ENCODE assay signal across 18 cellular contexts in the genomic region with DNA sequence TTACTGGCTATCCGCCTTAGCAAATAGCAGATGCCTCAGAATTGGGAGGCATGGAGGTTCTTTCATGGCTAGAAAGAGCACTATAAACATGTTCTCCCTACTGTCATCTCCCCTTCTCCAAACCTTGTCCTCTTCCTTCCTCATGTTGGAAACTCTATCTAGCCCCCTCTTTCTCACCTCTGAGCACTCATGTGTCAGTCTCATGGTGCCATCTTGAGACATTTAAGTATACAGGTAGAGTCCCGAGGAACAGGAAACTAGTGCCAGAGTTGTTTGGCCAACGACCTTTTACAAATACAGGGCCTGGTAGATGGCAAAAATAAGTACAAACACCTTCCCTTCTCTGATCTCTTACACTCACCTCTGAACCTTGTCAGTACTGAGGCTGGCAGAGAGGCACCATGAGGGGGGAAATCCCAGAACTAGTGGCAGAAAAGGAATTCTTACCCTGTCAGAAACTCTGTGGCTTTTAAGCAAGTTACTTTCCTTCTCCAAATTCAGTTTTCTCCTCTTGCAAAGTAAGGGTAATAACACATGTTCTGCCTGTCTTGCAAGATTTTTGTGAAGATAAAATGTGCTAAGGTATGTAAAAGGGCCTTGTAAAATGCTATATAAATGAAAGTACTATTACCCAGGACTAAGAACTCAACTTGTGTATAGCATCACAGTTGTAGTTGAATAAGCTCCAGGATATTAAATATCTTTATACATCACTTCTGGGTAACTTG.
DNase-seq lines count a peak whose midpoint lies in the region; ATAC-seq, FAIRE-seq and TF ChIP-seq lines count a peak whose summit lies in the region.
"Had no signal": no experiment of that assay in that cellular context is flagged by ENCODE, and none has a peak within 500 bp of the region (broad histone marks: within the 10 kb centered on the region; RNA-seq: fewer than 3 reads in every experiment).

No MANE protein-coding gene starts in this region.

- H4K8ac ChIP-seq in H1 (ENCODE audit: extremely low read depth, insufficient read depth, low read length) = no peak overlapping the region

- H2BK20ac ChIP-seq in H1 (ENCODE audit: low read length) = no peak overlapping the region

- H3K79me2 ChIP-seq in H1 (ENCODE audit: control insufficient read depth in 1 of 2, insufficient read depth in 2 of 2, low read length in 2 of 2) = no peaks in the 10 kb centered on the region

- H3K36me3 ChIP-seq in H1 (ENCODE audit: control insufficient read depth in 2 of 4, insufficient read depth in 4 of 4, low read length in 3 of 4) (no peaks in the 10 kb centered on the region), A673 (ENCODE audit: insufficient read depth, low read length, poor library complexity, severe bottlenecking) (no peaks in the 10 kb centered on the region)
- H3K36me3 ChIP-seq: SJSA1 had no signal

- peaks cover 2% of the 10 kb centered on the region for H3K9me3 Mint-ChIP-seq in neural crest cell

- no peak for ATAC-seq in stimulated activated naive CD8-positive, alpha-beta T cell treated with anti-CD3 and anti-CD28 coated beads, Interleukin-15, Interleukin-2, amounts not matched to agents 100 U/mL and 50 U/mL, for 24 hours
- ATAC-seq in GM18502 (IDR thresholded peaks at IDR 0.05; ENCODE audit: poor library complexity, unreplicated experiment) = no peak
- ATAC-seq: HCT116, K562 had no signal

- no peak overlapping the region for H2BK5ac ChIP-seq in H1 (ENCODE audit: low read depth, low read length)

- WGBS in H1 (ENCODE audit: extremely low coverage in 1 of 2, insufficient coverage in 1 of 2, insufficient read length in 1 of 2, insufficient replicate concordance in 2 of 2, low coverage in 1 of 2, low lambda C conversion rate in 2 of 2, missing lambda C conversion rate in 1 of 2), 2 experiments = 77% methylated on average over 3 of the region's 3 CpGs; no CpG with 5 or more reads in 1 of the 2 experiments

- H3K27me3 ChIP-seq in H1 (replicated peaks in 1 of 4; ENCODE audit: control insufficient read depth in 3 of 4, extremely low read depth in 1 of 4, insufficient read depth in 3 of 4, low read length in 3 of 4) (no peaks in the 10 kb centered on the region; a peak in 1 of 7 replicates), A673 (replicated peaks; ENCODE audit: insufficient read depth, low read depth, low read length, poor library complexity) (peaks cover 6% of the 10 kb centered on the region)

- peak overlapping the region; percentile 93 for H3K27ac Mint-ChIP-seq in neural crest cell (ENCODE audit: unreplicated experiment)

- no peak overlapping the region for H3K23ac ChIP-seq in H1 (ENCODE audit: insufficient read length)

- H3K9me3 ChIP-seq in H1 (ENCODE audit: insufficient read depth in 2 of 2, low read depth in 1 of 2, low read length in 1 of 2) (no peaks in the 10 kb centered on the region), A673 (ENCODE audit: low read depth, low read length, poor library complexity, severe bottlenecking) (no peaks in the 10 kb centered on the region)
- H3K9me3 ChIP-seq: SJSA1 had no signal

- intact Hi-C loops in A673 (cut with micrococcal nuclease; ENCODE audit: unreplicated experiment) = no loop called here

- H3K4me1 ChIP-seq in H1 (replicated peaks in 1 of 4; ENCODE audit: control insufficient read depth in 3 of 4, insufficient read depth in 4 of 4, low read length in 3 of 4) (no peaks in the 10 kb centered on the region), A673 (ENCODE audit: insufficient read depth, low read length, poor library complexity, severe bottlenecking) (no peaks in the 10 kb centered on the region)
- H3K4me1 ChIP-seq: SJSA1 had no signal

- DNase-seq in NCI-H146 (lab: John Stamatoyannopoulos, UW) = peak; percentile 17
- no peak for DNase-seq in NCI-H146 treated with DMSO at 0.1 percent for 48 hours (lab: John Stamatoyannopoulos, UW; ENCODE audit: unreplicated experiment)
- DNase-seq in LNCaP clone FGC (ENCODE audit: low read depth) = peak; percentile 17
- DNase-seq in H1 (ENCODE audit: low read depth in 1 of 2, low spot score in 2 of 2) = no peak
- DNase-seq in neural crest cell (ENCODE audit: low read depth, low spot score) = no peak
- no peak for DNase-seq in A673 (ENCODE audit: low spot score)
- DNase-seq in stimulated activated naive CD8-positive, alpha-beta T cell treated with anti-CD3 and anti-CD28 coated beads, Interleukin-15, Interleukin-2, amounts not matched to agents 100 U/mL and 50 U/mL, for 24 hours = no peak
- DNase-seq: CD8-positive, alpha-beta memory T cell; NCI-H1417 treated with DMSO at 0.1 percent for 48 hours; NCI-H2029 treated with DMSO at 0.1 percent for 48 hours; NCI-H524; NK-92 treated with Interleukin-12 subunit alpha and Interleukin-12 subunit beta, amount 100 ng/mL, for 24 hours had no signal

- no peak overlapping the region for H3K18ac ChIP-seq in H1 (ENCODE audit: extremely low read depth, low read length)

- H3K27me3 Mint-ChIP-seq in neural crest cell (ENCODE audit: low read depth) = peaks cover under 1% of the 10 kb centered on the region

- peak; percentile 44 to 63 for TF ChIP-seq RAD21 in H1 (IDR thresholded peaks at IDR 0.05 in 1 of 2, conservative IDR thresholded peaks at IDR 0.05 in 1 of 2; ENCODE audit: low read depth in 2 of 2, low read length in 2 of 2)

- H4K91ac ChIP-seq in H1 (replicated peaks; ENCODE audit: insufficient read length, low read length) = no peak overlapping the region

- H3K4me3 Mint-ChIP-seq in neural crest cell = no peak overlapping the region

- no peak overlapping the region for H4K5ac ChIP-seq in H1 (ENCODE audit: insufficient read length, low read depth, low read length)

- H3K14ac ChIP-seq in H1 (ENCODE audit: insufficient read length) = no peak overlapping the region

- H2AFZ ChIP-seq in H1 (ENCODE audit: low read length) = peak overlapping the region; percentile 24; the same call in 1 of the 2 replicates

- CTCF ChIA-PET in H1 (lab: Charles Lee; ENCODE audit: partially characterized antibody) (interaction anchor here (0.9 to 1.0 kb wide), 2 partner anchors 13 to 149 kb away, joined by 3 read pairs; no protein-coding TSS in a partner anchor), A673 (lab: Charles Lee) (no interaction called here)

- H3K4me3 ChIP-seq in LNCaP clone FGC (ENCODE audit: low read depth, low read length) = no peak overlapping the region
- no peak overlapping the region for H3K4me3 ChIP-seq in H1 (ENCODE audit: extremely low read depth in 1 of 4, insufficient read depth in 2 of 4, low read depth in 3 of 4, low read length in 4 of 4)
- H3K4me3 ChIP-seq in A673 (ENCODE audit: low read depth, low read length, poor library complexity, severe bottlenecking) = no peak overlapping the region
- H3K4me3 ChIP-seq: K562, SJSA1 had no signal

- no peaks in the 10 kb centered on the region for H3K4me1 Mint-ChIP-seq in neural crest cell
- H3K4me1 Mint-ChIP-seq: CD8-positive, alpha-beta memory T cell had no signal

- no peak for TF ChIP-seq POLR2A in H1 (IDR thresholded peaks at IDR 0.05; ENCODE audit: control extremely low read depth in 1 of 2, low read depth in 2 of 2, low read length in 2 of 2)

- FAIRE-seq in H1 (lab: Jason Lieb, UNC) = no peak
- FAIRE-seq: GM19239, K562 had no signal

- no peak for TF ChIP-seq EP300 in H1 (IDR thresholded peaks at IDR 0.05; ENCODE audit: borderline replicate concordance in 1 of 2, low read depth in 2 of 2, low read length in 2 of 2)

- no peak overlapping the region for H2BK15ac ChIP-seq in H1 (ENCODE audit: low read length)

- no peak overlapping the region for H2AK5ac ChIP-seq in H1 (ENCODE audit: low read depth, low read length)

- no TSS peak for BruUV-seq in A673 (replicated peaks; lab: Mats Ljungman, UMichigan)

- TF ChIP-seq CTCF in LNCaP clone FGC (IDR thresholded peaks at IDR 0.05; ENCODE audit: control insufficient read depth, extremely low read depth, insufficient read depth) (peak; percentile 39), H1 (IDR thresholded peaks at IDR 0.05; ENCODE audit: control extremely low read depth in 1 of 3, insufficient read depth in 1 of 3, low read depth in 1 of 3, low read length in 3 of 3) (peak in 1 of 3 experiments; percentile 2; a peak in 1 of 4 replicates), neural crest cell (conservative IDR thresholded peaks at IDR 0.05) (no peak), A673 (conservative IDR thresholded peaks at IDR 0.05; ENCODE audit: low read depth, low read length) (no peak)

- H3K4ac ChIP-seq in H1 (replicated peaks; ENCODE audit: insufficient read length, low read depth, low read length) = no peak overlapping the region

- no peaks in the 10 kb centered on the region for H3K36me3 Mint-ChIP-seq in neural crest cell (ENCODE audit: low read depth)
- H3K36me3 Mint-ChIP-seq: CD8-positive, alpha-beta memory T cell had no signal

- no peaks in the 10 kb centered on the region for H4K20me1 ChIP-seq in H1 (replicated peaks in 1 of 2; ENCODE audit: control insufficient read depth in 1 of 2, insufficient read depth in 2 of 2, low read length in 2 of 2)

- H2BK120ac ChIP-seq in H1 (replicated peaks; ENCODE audit: low read depth, low read length) = no peak overlapping the region

- POLR2A ChIA-PET in H1 (lab: Charles Lee; ENCODE audit: partially characterized antibody) (no interaction called here), A673 (lab: Charles Lee; ENCODE audit: low non-redundant PET) (no interaction called here)

- H3K79me1 ChIP-seq in H1 (ENCODE audit: low read depth, low read length) = no peaks in the 10 kb centered on the region

- no peak overlapping the region for H3K4me2 ChIP-seq in H1 (ENCODE audit: insufficient read depth in 1 of 2, low read depth in 2 of 2, low read length in 2 of 2)

- no peak overlapping the region for H3K56ac ChIP-seq in H1 (replicated peaks; ENCODE audit: insufficient read length, low read depth, low read length)

- no peak overlapping the region for H3K27ac ChIP-seq in H1 (ENCODE audit: low read depth, low read length)
- H3K27ac ChIP-seq in A673 (ENCODE audit: low read depth, low read length, poor library complexity, severe bottlenecking) = no peak overlapping the region
- H3K27ac ChIP-seq: 22Rv1, SJSA1 had no signal

- no peak overlapping the region for H3K9ac ChIP-seq in H1 (replicated peaks in 1 of 4; ENCODE audit: extremely low read depth in 1 of 4, low read depth in 3 of 4, low read length in 3 of 4)

- H3K23me2 ChIP-seq in H1 (ENCODE audit: low read depth, low read length) = no peaks in the 10 kb centered on the region

- no peak overlapping the region for H2BK12ac ChIP-seq in H1 (ENCODE audit: low read depth, low read length)

TF ChIP-seq in H1, 55 proteins besides CTCF, POLR2A, EP300 and RAD21 (continues in another document):
- TF ChIP-seq KDM1A (IDR thresholded peaks at IDR 0.05; ENCODE audit: borderline replicate concordance, low read length) (no peak), HDAC6 (IDR thresholded peaks at IDR 0.05; ENCODE audit: low read depth, low read length) (no peak), BRCA1 (IDR thresholded peaks at IDR 0.05; ENCODE audit: low read depth, low read length) (no peak), RFX5 (IDR thresholded peaks at IDR 0.05; ENCODE audit: borderline replicate concordance, low read depth, low read length) (no peak), RXRA (IDR thresholded peaks at IDR 0.05; ENCODE audit: insufficient read depth, low read depth, low read length) (no peak)
- TF ChIP-seq, protein P1, sequence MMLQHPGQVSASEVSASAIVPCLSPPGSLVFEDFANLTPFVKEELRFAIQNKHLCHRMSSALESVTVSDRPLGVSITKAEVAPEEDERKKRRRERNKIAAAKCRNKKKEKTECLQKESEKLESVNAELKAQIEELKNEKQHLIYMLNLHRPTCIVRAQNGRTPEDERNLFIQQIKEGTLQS (IDR thresholded peaks at IDR 0.05; ENCODE audit: insufficient read depth, low read depth, low read length) = no peak

Comparison
In these comparisons a context has a peak if more than half of its experiments do, and no peak if none do; other contexts are left out.
1. DNase-seq: peak in NCI-H146 (single experiment) and LNCaP clone FGC (single experiment); none in NCI-H146 treated with DMSO at 0.1 percent for 48 hours (single experiment), H1 (0 of 2), neural crest cell (single experiment), A673 (single experiment) and stimulated activated naive CD8-positive, alpha-beta T cell treated with anti-CD3 and anti-CD28 coated beads, Interleukin-15, Interleukin-2, amounts not matched to agents 100 U/mL and 50 U/mL, for 24 hours (single experiment).